ENCODE assay signal across 14 cellular contexts in the genomic region with DNA sequence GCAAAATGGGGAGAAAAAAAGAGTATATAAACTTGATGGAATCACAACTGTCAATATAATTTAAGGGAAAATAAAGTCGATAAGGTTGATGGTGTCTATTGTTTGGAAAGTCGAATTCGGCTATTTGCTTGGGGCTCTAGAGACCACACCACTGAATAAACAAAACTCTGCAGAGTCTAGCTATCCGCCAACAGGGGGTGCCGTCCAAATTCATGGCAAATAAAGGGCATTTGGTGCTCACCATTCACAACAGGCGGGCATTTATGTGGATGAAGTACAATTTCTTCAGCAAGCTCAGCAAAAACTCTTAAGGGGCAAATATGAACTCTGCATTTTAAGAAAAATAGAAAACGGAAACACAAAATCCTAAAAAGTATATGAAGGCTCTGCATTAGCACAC. TPM values are rescaled to one million over a fixed set of nuclear protein-coding genes. Genes with fewer than 3 reads are reported as not detected.
DNase-seq lines count a peak whose midpoint lies in the region; ATAC-seq and TF ChIP-seq lines count a peak whose summit lies in the region.
"Had no signal": no experiment of that assay in that cellular context is flagged by ENCODE, and none has a peak within 500 bp of the region (broad histone marks: within the 10 kb centered on the region; RNA-seq: fewer than 3 reads in every experiment).

No MANE protein-coding gene starts in this region.

- peak; percentile 3 for DNase-seq in Daoy (ENCODE audit: low read depth)
- DNase-seq in HL-60 (ENCODE audit: low read depth in 1 of 2, low spot score in 1 of 2) = no peak
- DNase-seq in astrocyte of the cerebellum (ENCODE audit: low read depth) = no peak
- peak; percentile 6 for DNase-seq in iris pigment epithelial cell (ENCODE audit: low read depth)
- DNase-seq in EL = no peak
- no peak for DNase-seq in cerebellar nuclear complex (lab: John Stamatoyannopoulos, UW)
- DNase-seq: activated CD4-positive, CD25-positive, alpha-beta regulatory T cell treated with anti-CD3 and anti-CD28 coated beads, Interleukin-2, amount 50 U/mL, for 72 hours; activated T-cell treated with anti-CD3 and anti-CD28 coated beads, Interleukin-2, amount 50 U/mL, for 4 hours; aorta; mucosa of descending colon had no signal

- in situ Hi-C loops in astrocyte of the cerebellum (cut with HindIII; ENCODE audit: low sequenced_read_pairs) = no loop called here

- no peak overlapping the region for H3K27ac ChIP-seq in HL-60 (replicated peaks)
- H3K27ac ChIP-seq: SJCRH30 had no signal

- no peak overlapping the region for H3K4me3 ChIP-seq in HL-60 (replicated peaks; ENCODE audit: insufficient read depth, low read length)
- no peak overlapping the region for H3K4me3 ChIP-seq in astrocyte of the cerebellum (ENCODE audit: low read depth, low read length)
- H3K4me3 ChIP-seq: K562, mucosa of descending colon, SJCRH30 had no signal

- ATAC-seq in GM19463 (IDR thresholded peaks at IDR 0.05; ENCODE audit: unreplicated experiment) (no peak), HG02884 (IDR thresholded peaks at IDR 0.05; ENCODE audit: unreplicated experiment) (no peak)
- ATAC-seq: activated T-cell treated with anti-CD3 and anti-CD28 coated beads, Interleukin-2, amount 50 U/mL, for 4 hours; K562; mucosa of descending colon had no signal

- TF ChIP-seq CTCF in HL-60 (IDR thresholded peaks at IDR 0.05; ENCODE audit: insufficient read depth, low read length) = peak; percentile 3
- peak; percentile 28 for TF ChIP-seq CTCF in astrocyte of the cerebellum (IDR thresholded peaks at IDR 0.05; ENCODE audit: low read depth, low read length, missing control alignments)

- no peaks in the 10 kb centered on the region for H3K27me3 ChIP-seq in HL-60 (ENCODE audit: insufficient read depth, poor library complexity, severe bottlenecking)
- H3K27me3 ChIP-seq: SJCRH30 had no signal

RNA-seq across cellular contexts. Expression of a gene that starts 23.3 kb away (rescaled TPM):
- not detected in 2 replicates for total RNA-seq in Daoy (2014; rRNA removed; shearing (Covaris generic))

Comparison
In these comparisons a context has a peak if more than half of its experiments do, and no peak if none do; other contexts are left out.
1. DNase-seq: peak in Daoy (single experiment) and iris pigment epithelial cell (single experiment); none in HL-60 (0 of 2), astrocyte of the cerebellum (single experiment), EL (single experiment) and cerebellar nuclear complex (0 of 2).